ENCODE assay signal across 34 cellular contexts in the genomic region with DNA sequence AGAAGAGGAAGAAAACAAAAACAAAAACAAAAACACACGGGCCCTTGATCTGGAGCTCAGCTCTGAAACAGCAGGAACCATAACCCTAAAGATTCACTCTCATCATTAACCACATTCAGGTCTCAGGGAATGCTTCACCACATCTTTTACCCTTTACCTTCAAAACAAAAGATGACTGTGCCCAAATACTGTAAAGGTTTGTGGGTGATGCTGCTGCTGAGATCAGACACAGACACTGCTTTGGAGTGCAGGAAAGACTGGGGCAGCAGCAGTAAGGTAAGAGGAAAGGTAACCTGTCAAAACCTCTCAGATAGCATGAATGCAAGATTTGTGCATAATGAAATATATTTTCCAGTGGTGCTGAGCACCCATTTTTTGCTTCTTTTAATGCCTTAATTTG.
"Had no signal": no experiment of that assay in that cellular context is flagged by ENCODE, and none has a peak within 500 bp of the region (broad histone marks: within the 10 kb centered on the region; RNA-seq: fewer than 3 reads in every experiment).

No MANE protein-coding gene starts in this region.

- ATAC-seq: activated CD8-positive, alpha-beta memory T cell treated with anti-CD3 and anti-CD28 coated beads, Interleukin-2, amount 10 ng/mL, durations not matched to agents 7 days and 5 days; body of pancreas; Right ventricle myocardium inferior; SK-N-SH treated with all-trans-retinoic acid at 6 μM for 48 hours had no signal

- H3K27me3 Mint-ChIP-seq: activated CD4-positive, alpha-beta T cell treated with anti-CD3 and anti-CD28 coated beads, Interleukin-2, amount 10 ng/mL, durations not matched to agents 24 days and 14 days; activated CD8-positive, alpha-beta memory T cell treated with anti-CD3 and anti-CD28 coated beads, Interleukin-2, amount 10 ng/mL, durations not matched to agents 7 days and 5 days; activated naive CD8-positive, alpha-beta T cell treated with anti-CD3 and anti-CD28 coated beads, Interleukin-2, amount 10 ng/mL, durations not matched to agents 7 days and 5 days had no signal

- H3K27me3 ChIP-seq: body of pancreas, MG63 had no signal

- H3K4me3 Mint-ChIP-seq: activated CD4-positive, alpha-beta T cell treated with anti-CD3 and anti-CD28 coated beads, Interleukin-2, amount 10 ng/mL, durations not matched to agents 24 days and 14 days; activated CD8-positive, alpha-beta memory T cell treated with anti-CD3 and anti-CD28 coated beads, Interleukin-2, amount 10 ng/mL, durations not matched to agents 7 days and 5 days; activated naive CD8-positive, alpha-beta T cell treated with anti-CD3 and anti-CD28 coated beads, Interleukin-2, amount 10 ng/mL, durations not matched to agents 7 days and 5 days had no signal

- H3K27ac ChIP-seq: body of pancreas, PC-9, RWPE1, WERI-Rb-1 had no signal

- H3K4me3 ChIP-seq: body of pancreas, MG63, PC-9 had no signal

- H3K9me3 ChIP-seq: body of pancreas had no signal

- H3K27ac Mint-ChIP-seq: activated CD4-positive, alpha-beta T cell treated with anti-CD3 and anti-CD28 coated beads, Interleukin-2, amount 10 ng/mL, durations not matched to agents 24 days and 14 days; activated CD8-positive, alpha-beta memory T cell treated with anti-CD3 and anti-CD28 coated beads, Interleukin-2, amount 10 ng/mL, durations not matched to agents 7 days and 5 days; activated naive CD8-positive, alpha-beta T cell treated with anti-CD3 and anti-CD28 coated beads, Interleukin-2, amount 10 ng/mL, durations not matched to agents 7 days and 5 days had no signal

- H3K9me3 Mint-ChIP-seq: activated CD4-positive, alpha-beta T cell treated with anti-CD3 and anti-CD28 coated beads, Interleukin-2, amount 10 ng/mL, durations not matched to agents 24 days and 14 days; activated naive CD8-positive, alpha-beta T cell treated with anti-CD3 and anti-CD28 coated beads, Interleukin-2, amount 10 ng/mL, durations not matched to agents 7 days and 5 days had no signal

- DNase-seq: activated CD4-positive, alpha-beta T cell treated with anti-CD3 and anti-CD28 coated beads, Interleukin-2, amount 10 ng/mL, durations not matched to agents 24 days and 14 days; activated CD4-positive, alpha-beta T cell treated with anti-CD3 and anti-CD28 coated beads, Interleukin-2, amount 50 U/mL, for 48 hours; activated CD4-positive, CD25-positive, alpha-beta regulatory T cell; activated CD8-positive, alpha-beta memory T cell treated with anti-CD3 and anti-CD28 coated beads for 24 hours; activated CD8-positive, alpha-beta memory T cell treated with anti-CD3 and anti-CD28 coated beads, Interleukin-2, amount 10 ng/mL, durations not matched to agents 7 days and 5 days; activated CD8-positive, alpha-beta memory T cell treated with anti-CD3 and anti-CD28 coated beads, Interleukin-2, amount 50 U/mL, for 48 hours; activated effector memory CD4-positive, alpha-beta T cell treated with anti-CD3 and anti-CD28 coated beads, Interleukin-2, amount 50 U/mL, for 16 hours; activated naive CD4-positive, alpha-beta T cell treated with Interleukin-2 at 50 U/mL for 16 hours; activated naive CD8-positive, alpha-beta T cell treated with anti-CD3 and anti-CD28 coated beads, Interleukin-2, amount 10 ng/mL, durations not matched to agents 7 days and 5 days; activated T-cell treated with anti-CD3 and anti-CD28 coated beads, Interleukin-2, amount 50 U/mL, for 48 hours; amygdala; body of pancreas; caudate nucleus; cerebellar nuclear complex; Kasumi-1; KG1; MG63; NCI-H1048; NCI-H1105 treated with DMSO at 0.1 percent for 48 hours; NCI-H1436; NCI-H1694; NCI-H1930; NCI-H2171; NCI-H510A; NCI-H526; NCI-H748 treated with DMSO at 0.1 percent for 48 hours; PC-9; SIG-M5; T-helper 1 cell; T1000; WERI-Rb-1 had no signal
